In genomic region chr18:23191952-23192662, GRCh38 we compare ENCODE assay signal across 1 cellular context.
TF ChIP-seq lines count a peak whose summit lies in the region.

No MANE protein-coding gene starts in this region.

TF ChIP-seq in HepG2, 621 proteins besides CTCF, POLR2A, EP300 and RAD21 (continued from another document):
- TF ChIP-seq TFE3 (CRISPR knock-in tag; IDR thresholded peaks at IDR 0.05) = no peak
- TF ChIP-seq DZIP1 (CRISPR knock-in tag; IDR thresholded peaks at IDR 0.05) = no peak
- TF ChIP-seq NFRKB (IDR thresholded peaks at IDR 0.05) = no peak
- TF ChIP-seq ZBTB39 (CRISPR knock-in tag; IDR thresholded peaks at IDR 0.05) = no peak
- no peak for TF ChIP-seq MTF2 (CRISPR knock-in tag; IDR thresholded peaks at IDR 0.05; ENCODE audit: borderline replicate concordance)
- TF ChIP-seq ZNF839 (CRISPR knock-in tag; IDR thresholded peaks at IDR 0.05; ENCODE audit: borderline replicate concordance) = no peak
- TF ChIP-seq FOXJ3 (CRISPR knock-in tag; IDR thresholded peaks at IDR 0.05; ENCODE audit: borderline replicate concordance) = no peak
- TF ChIP-seq ZNF562 (CRISPR knock-in tag; IDR thresholded peaks at IDR 0.05; ENCODE audit: borderline replicate concordance) = no peak
